In the genomic region with DNA sequence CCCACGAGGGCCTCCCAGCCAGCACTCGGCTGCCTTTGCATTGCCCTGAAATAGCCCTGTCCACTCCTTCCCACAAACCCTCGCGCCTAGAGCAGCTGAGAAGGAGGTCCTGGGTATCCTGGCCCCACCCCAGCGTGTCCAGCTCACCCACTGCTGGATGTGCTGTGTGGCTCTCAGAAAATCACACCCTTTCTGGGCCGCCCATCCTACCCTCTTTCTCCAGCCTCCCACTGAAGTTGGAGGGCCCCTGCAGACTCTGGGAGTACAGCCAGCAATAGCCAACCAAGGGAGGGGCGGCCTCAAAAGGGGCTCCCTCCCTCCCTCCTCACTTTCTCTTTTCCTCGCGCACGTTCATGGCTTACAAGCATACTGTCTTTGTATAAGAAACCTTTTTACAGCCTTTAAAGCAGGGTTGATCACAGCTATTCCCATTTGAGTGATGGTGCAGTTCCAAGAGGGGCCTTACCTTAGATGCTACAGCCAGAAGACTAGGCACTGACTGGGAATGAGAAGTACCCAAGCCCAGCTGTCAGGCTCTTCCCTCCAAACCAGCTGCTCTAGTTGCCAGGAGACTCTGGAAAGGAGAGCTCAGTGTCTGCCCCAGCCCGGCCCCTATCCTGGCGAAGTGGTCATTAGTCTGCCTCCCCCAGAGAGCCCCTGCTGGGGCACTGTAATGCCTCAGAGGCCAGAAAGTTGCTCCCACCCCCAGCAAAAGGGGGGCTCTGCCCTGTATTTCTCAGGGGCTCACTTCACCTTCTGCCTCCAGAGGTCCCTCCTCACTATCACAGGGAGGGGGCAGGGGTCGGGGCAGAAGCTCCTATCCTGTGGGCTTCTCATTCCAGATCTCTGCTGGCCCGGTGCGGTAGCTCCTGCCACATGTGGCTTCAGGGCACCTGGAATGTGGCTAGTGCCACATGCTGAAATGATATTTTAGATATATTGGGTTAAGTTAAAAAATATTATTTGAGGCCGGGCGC, we compare ENCODE assay signal across 1 cellular context.
A peak's percentile ranks its signal among the peaks of the same experiment; 100 is the strongest.
TF ChIP-seq lines count a peak whose summit lies in the region.

No MANE protein-coding gene starts in this region.

TF ChIP-seq in HepG2, 621 proteins besides CTCF, POLR2A, EP300 and RAD21:
- TF ChIP-seq FOXO4 (CRISPR knock-in tag; conservative IDR thresholded peaks at IDR 0.05): 0 out of 2 replicates have a peak, but pooled peaks have one; percentile 31
- TF ChIP-seq CBFB (CRISPR knock-in tag; IDR thresholded peaks at IDR 0.05): no peak
- TF ChIP-seq ZNF768 (CRISPR knock-in tag; IDR thresholded peaks at IDR 0.05): peak; percentile 94
